ENCODE assay signal across 26 cellular contexts in genomic region chr1:59986736-59987310, GRCh38.
DNase-seq lines count a peak whose midpoint lies in the region; ATAC-seq, FAIRE-seq and TF ChIP-seq lines count a peak whose summit lies in the region.
"Had no signal": no experiment of that assay in that cellular context is flagged by ENCODE, and none has a peak within 500 bp of the region (broad histone marks: within the 10 kb centered on the region; RNA-seq: fewer than 3 reads in every experiment).

No MANE protein-coding gene starts in this region.

- H3K36me3 ChIP-seq in astrocyte (ENCODE audit: insufficient read depth, low read length): no peaks in the 10 kb centered on the region
- H3K36me3 ChIP-seq: BLaER1 treated with 17β-estradiol and CSF1 and Interleukin-3, amounts not matched to agents 10 nM and 100 nM; heart left ventricle; WERI-Rb-1 had no signal

- DNase-seq in AG20443 (ENCODE audit: low spot score) (peak; percentile 17), astrocyte (ENCODE audit: low read depth) (no peak), globus pallidus (ENCODE audit: low spot score) (peak; percentile 81), occipital lobe (lab: John Stamatoyannopoulos, UW) (peak; percentile 1), DMS79 treated with DMSO at 0.1 percent for 48 hours (lab: John Stamatoyannopoulos, UW) (no peak), RCC 7860 (ENCODE audit: low spot score) (no peak), left colon (no peak), EL (no peak)
- DNase-seq: ACHN; activated CD4-positive, alpha-beta T cell treated with anti-CD3 and anti-CD28 coated beads, Interleukin-2, amount 10 ng/mL, durations not matched to agents 24 days and 14 days; activated effector memory CD4-positive, alpha-beta T cell treated with anti-CD3 and anti-CD28 coated beads, Interleukin-2, amount 50 U/mL, for 16 hours; activated T-cell treated with anti-CD3 and anti-CD28 coated beads, Interleukin-2, amount 50 U/mL, for 1 hour; effector CD4-positive, alpha-beta T cell; heart left ventricle; HFFc6; Karpas-422; OCI-M1; stimulated activated CD4-positive, alpha-beta T cell treated with anti-CD3 and anti-CD28 coated beads, Interleukin-2, amount 100 ng/mL, for 24 hours; WERI-Rb-1 had no signal

- H3K79me2 ChIP-seq in astrocyte (ENCODE audit: insufficient read depth, low read length): no peaks in the 10 kb centered on the region

- FAIRE-seq in astrocyte (lab: Jason Lieb, UNC) (no peak), RCC 7860 (lab: Jason Lieb, UNC) (no peak)
- FAIRE-seq: HepG2 had no signal

- no peaks in the 10 kb centered on the region for H3K9me3 ChIP-seq in astrocyte (ENCODE audit: insufficient read depth, low read depth, low read length)
- H3K9me3 ChIP-seq: BLaER1 treated with 17β-estradiol and CSF1 and Interleukin-3, amounts not matched to agents 10 nM and 100 nM; heart left ventricle had no signal

- H3K4me1 ChIP-seq in astrocyte (ENCODE audit: insufficient read depth, low read length): no peaks in the 10 kb centered on the region
- H3K4me1 ChIP-seq: BLaER1 treated with 17β-estradiol and CSF1 and Interleukin-3, amounts not matched to agents 10 nM and 100 nM; heart left ventricle had no signal

- no peak overlapping the region for H3K27ac Mint-ChIP-seq in astrocyte (ENCODE audit: unreplicated experiment)
- H3K27ac Mint-ChIP-seq: activated CD4-positive, alpha-beta T cell treated with anti-CD3 and anti-CD28 coated beads, Interleukin-2, amount 10 ng/mL, durations not matched to agents 24 days and 14 days; HFFc6; memory B cell; T-helper 2 cell treated with Interferon-gamma antibody and Interleukin-4, amounts not matched to agents 5 μg/mL and 100 μg/mL, for 36 hours; type B pancreatic cell had no signal

- H2AFZ ChIP-seq in astrocyte (ENCODE audit: low read depth, low read length): no peak overlapping the region

- H3K27ac ChIP-seq in astrocyte (ENCODE audit: low read depth, low read length): no peak overlapping the region
- H3K27ac ChIP-seq: BLaER1 treated with 17β-estradiol and CSF1 and Interleukin-3, amounts not matched to agents 10 nM and 100 nM; epithelial cell of prostate; heart left ventricle; WERI-Rb-1 had no signal

- no peak overlapping the region for H3K9ac ChIP-seq in astrocyte (ENCODE audit: low read length)
- H3K9ac ChIP-seq: BLaER1 treated with 17β-estradiol and CSF1 and Interleukin-3, amounts not matched to agents 10 nM and 100 nM had no signal

- H3K4me3 ChIP-seq in astrocyte (ENCODE audit: insufficient read depth, low read depth, low read length): no peak overlapping the region
- H3K4me3 ChIP-seq: BLaER1 treated with 17β-estradiol and CSF1 and Interleukin-3, amounts not matched to agents 10 nM and 100 nM; heart left ventricle; smooth muscle cell had no signal

- no peaks in the 10 kb centered on the region for H3K27me3 ChIP-seq in astrocyte (ENCODE audit: insufficient read depth, low read length)
- H3K27me3 ChIP-seq: BLaER1 treated with 17β-estradiol and CSF1 and Interleukin-3, amounts not matched to agents 10 nM and 100 nM had no signal

- TF ChIP-seq CTCF in astrocyte (IDR thresholded peaks at IDR 0.05; ENCODE audit: insufficient read depth, low read depth, low read length): no peak

- no peaks in the 10 kb centered on the region for H4K20me1 ChIP-seq in astrocyte (ENCODE audit: insufficient read depth, low read length)
- H4K20me1 ChIP-seq: BLaER1 treated with 17β-estradiol and CSF1 and Interleukin-3, amounts not matched to agents 10 nM and 100 nM had no signal

- peak overlapping the region; percentile 25 for H3K4me2 ChIP-seq in astrocyte (ENCODE audit: low read length)
- H3K4me2 ChIP-seq: BLaER1 treated with 17β-estradiol and CSF1 and Interleukin-3, amounts not matched to agents 10 nM and 100 nM; smooth muscle cell had no signal

- peaks cover 9% of the 10 kb centered on the region for H3K27me3 Mint-ChIP-seq in astrocyte (ENCODE audit: low read depth, unreplicated experiment)
- H3K27me3 Mint-ChIP-seq: activated CD4-positive, alpha-beta T cell treated with anti-CD3 and anti-CD28 coated beads, Interleukin-2, amount 10 ng/mL, durations not matched to agents 24 days and 14 days had no signal

- no peaks in the 10 kb centered on the region for H3K9me3 Mint-ChIP-seq in astrocyte (ENCODE audit: unreplicated experiment)
- H3K9me3 Mint-ChIP-seq: activated CD4-positive, alpha-beta T cell treated with anti-CD3 and anti-CD28 coated beads, Interleukin-2, amount 10 ng/mL, durations not matched to agents 24 days and 14 days; HFFc6; memory B cell; T-helper 2 cell treated with Interferon-gamma antibody and Interleukin-4, amounts not matched to agents 5 μg/mL and 100 μg/mL, for 36 hours; type B pancreatic cell had no signal

- no peak overlapping the region for H3K4me3 Mint-ChIP-seq in astrocyte (ENCODE audit: unreplicated experiment)
- H3K4me3 Mint-ChIP-seq: activated CD4-positive, alpha-beta T cell treated with anti-CD3 and anti-CD28 coated beads, Interleukin-2, amount 10 ng/mL, durations not matched to agents 24 days and 14 days; HFFc6; memory B cell; T-helper 2 cell treated with Interferon-gamma antibody and Interleukin-4, amounts not matched to agents 5 μg/mL and 100 μg/mL, for 36 hours; type B pancreatic cell had no signal

- intact Hi-C loops in left colon (cut with DNase I, micrococcal nuclease): no loop called here

- ATAC-seq in left colon: no peak
- ATAC-seq: heart left ventricle, HepG2 had no signal

- H3K4me1 Mint-ChIP-seq in astrocyte (ENCODE audit: low read depth, unreplicated experiment): peaks cover 9% of the 10 kb centered on the region
- H3K4me1 Mint-ChIP-seq: activated CD4-positive, alpha-beta T cell treated with anti-CD3 and anti-CD28 coated beads, Interleukin-2, amount 10 ng/mL, durations not matched to agents 24 days and 14 days; memory B cell had no signal

- H3K36me3 Mint-ChIP-seq in astrocyte (ENCODE audit: low read depth, unreplicated experiment): no peaks in the 10 kb centered on the region
- H3K36me3 Mint-ChIP-seq: memory B cell, type B pancreatic cell had no signal

Comparison
In these comparisons a context has a peak if more than half of its experiments do, and no peak if none do; other contexts are left out.
1. DNase-seq: peak in AG20443 (single experiment), globus pallidus (single experiment) and occipital lobe (single experiment); none in astrocyte (single experiment), DMS79 treated with DMSO at 0.1 percent for 48 hours (single experiment), RCC 7860 (single experiment), left colon (0 of 2) and EL (single experiment).